12 cellular contexts compared by ENCODE assay signal in genomic region chr1:229370601-229371021, GRCh38. TPM values are rescaled to one million over a fixed set of nuclear protein-coding genes. Genes with fewer than 3 reads are reported as not detected.
DNase-seq lines count a peak whose midpoint lies in the region; ATAC-seq, FAIRE-seq and TF ChIP-seq lines count a peak whose summit lies in the region.
"Had no signal": no experiment of that assay in that cellular context is flagged by ENCODE, and none has a peak within 500 bp of the region (broad histone marks: within the 10 kb centered on the region; RNA-seq: fewer than 3 reads in every experiment).

No MANE protein-coding gene starts in this region.

- H3K4me3 Mint-ChIP-seq in osteocyte (ENCODE audit: unreplicated experiment): no peak overlapping the region
- no peak overlapping the region for H3K4me3 Mint-ChIP-seq in activated CD4-positive, alpha-beta memory T cell treated with anti-CD3 and anti-CD28 coated beads for 36 hours
- H3K4me3 Mint-ChIP-seq: activated T-cell treated with anti-CD3 and anti-CD28 coated beads, Interleukin-2, amount 50 U/mL, for 24 hours; dendritic cell treated with granulocyte-macrophage colony-stimulating factor and Interleukin-4, amounts not matched to agents 40 ng/mL and 50 ng/mL, for 4 days; naive thymus-derived CD4-positive, alpha-beta T cell; T-cell had no signal

- no peaks in the 10 kb centered on the region for H3K9me3 ChIP-seq in stomach

- POLR2A ChIA-PET in activated CD4-positive, alpha-beta memory T cell treated with anti-CD3 and anti-CD28 coated beads for 36 hours (lab: Charles Lee): no interaction called here

- CTCF ChIA-PET in activated CD4-positive, alpha-beta memory T cell treated with anti-CD3 and anti-CD28 coated beads for 36 hours (lab: Charles Lee): no interaction called here

- DNase-seq in GM18507 (ENCODE audit: extremely low spot score, insufficient read length, low read depth) (no peak), NAMALWA (ENCODE audit: low spot score) (peak; percentile 84), osteocyte (ENCODE audit: extremely low spot score, unreplicated experiment) (peak; percentile 54), GM13976 (ENCODE audit: low spot score) (no peak), stomach (no peak), T1000 (lab: John Stamatoyannopoulos, UW) (no peak)
- no peak for DNase-seq in activated CD4-positive, alpha-beta memory T cell treated with anti-CD3 and anti-CD28 coated beads for 36 hours
- DNase-seq: activated T-cell treated with anti-CD3 and anti-CD28 coated beads, Interleukin-2, amount 50 U/mL, for 24 hours; naive thymus-derived CD4-positive, alpha-beta T cell; T-cell had no signal

- no peaks in the 10 kb centered on the region for H3K36me3 Mint-ChIP-seq in osteocyte (ENCODE audit: unreplicated experiment)
- H3K36me3 Mint-ChIP-seq in activated CD4-positive, alpha-beta memory T cell treated with anti-CD3 and anti-CD28 coated beads for 36 hours: no peaks in the 10 kb centered on the region
- H3K36me3 Mint-ChIP-seq: naive thymus-derived CD4-positive, alpha-beta T cell; T-cell had no signal

- intact Hi-C loops in stomach (cut with DNase I; ENCODE audit: low total_unique reads): no loop called here
- intact Hi-C loops in activated CD4-positive, alpha-beta memory T cell treated with anti-CD3 and anti-CD28 coated beads for 36 hours (cut with micrococcal nuclease): no loop called here

- TF ChIP-seq CTCF in osteocyte (IDR thresholded peaks at IDR 0.05) (no peak), GM13976 (IDR thresholded peaks at IDR 0.05; ENCODE audit: borderline replicate concordance, control extremely low read depth, extremely low read depth, insufficient read depth, missing control alignments) (no peak), stomach (IDR thresholded peaks at IDR 0.05) (no peak)

- H3K4me1 Mint-ChIP-seq in osteocyte (ENCODE audit: unreplicated experiment): peaks cover 4% of the 10 kb centered on the region
- no peaks in the 10 kb centered on the region for H3K4me1 Mint-ChIP-seq in activated CD4-positive, alpha-beta memory T cell treated with anti-CD3 and anti-CD28 coated beads for 36 hours (ENCODE audit: low read depth)

- TF ChIP-seq EP300 in stomach (IDR thresholded peaks at IDR 0.05): no peak

- 60 to 80% (median 65%) methylated on average over 3 to 7 of the region's 7 CpGs for WGBS in stomach, 5 donors

- no peak for TF ChIP-seq POLR2A in stomach (IDR thresholded peaks at IDR 0.05)

- no peaks in the 10 kb centered on the region for H3K9me3 Mint-ChIP-seq in osteocyte (ENCODE audit: unreplicated experiment)
- peaks cover under 1% of the 10 kb centered on the region for H3K9me3 Mint-ChIP-seq in activated CD4-positive, alpha-beta memory T cell treated with anti-CD3 and anti-CD28 coated beads for 36 hours

- H3K4me3 ChIP-seq in stomach: no peak overlapping the region

- peak; percentile 93 for FAIRE-seq in GM18507 (lab: Jason Lieb, UNC)

- in situ Hi-C loops in GM13976 (cut with MboI; ENCODE audit: low sequenced_read_pairs, unreplicated experiment): no loop called here

- H3K27ac ChIP-seq in stomach: no peak overlapping the region

- H3K36me3 ChIP-seq in stomach: no peaks in the 10 kb centered on the region

- H3K27me3 ChIP-seq in stomach: peaks cover 0 to 21% (median 0%) of the 10 kb centered on the region in 3 donors

- H3K27me3 Mint-ChIP-seq in osteocyte (ENCODE audit: unreplicated experiment): peaks cover 6% of the 10 kb centered on the region
- peaks cover 15% of the 10 kb centered on the region for H3K27me3 Mint-ChIP-seq in activated CD4-positive, alpha-beta memory T cell treated with anti-CD3 and anti-CD28 coated beads for 36 hours

- no peaks in the 10 kb centered on the region for H3K4me1 ChIP-seq in stomach

- H3K27ac Mint-ChIP-seq in osteocyte (ENCODE audit: unreplicated experiment): no peak overlapping the region
- H3K27ac Mint-ChIP-seq in activated CD4-positive, alpha-beta memory T cell treated with anti-CD3 and anti-CD28 coated beads for 36 hours: no peak overlapping the region
- H3K27ac Mint-ChIP-seq: activated T-cell treated with anti-CD3 and anti-CD28 coated beads, Interleukin-2, amount 50 U/mL, for 24 hours; dendritic cell treated with granulocyte-macrophage colony-stimulating factor and Interleukin-4, amounts not matched to agents 40 ng/mL and 50 ng/mL, for 4 days; T-cell had no signal

- ATAC-seq in SK-N-SH treated with all-trans-retinoic acid at 6 μM for 48 hours: peak; percentile 51
- ATAC-seq: naive thymus-derived CD4-positive, alpha-beta T cell; T-cell had no signal

TF ChIP-seq in SK-N-SH treated with all-trans-retinoic acid at 6 μM for 48 hours, 23 proteins besides CTCF, POLR2A, EP300 and RAD21:
- TF ChIP-seq ZFP3 (CRISPR knock-in tag; IDR thresholded peaks at IDR 0.05) (no peak), PATZ1 (CRISPR knock-in tag; IDR thresholded peaks at IDR 0.05; ENCODE audit: borderline replicate concordance) (no peak), TCF4 (CRISPR knock-in tag; IDR thresholded peaks at IDR 0.05; ENCODE audit: borderline replicate concordance) (no peak), CSDC2 (CRISPR knock-in tag; IDR thresholded peaks at IDR 0.05) (no peak), ZNF70 (CRISPR knock-in tag; IDR thresholded peaks at IDR 0.05) (no peak), TOX (CRISPR knock-in tag; IDR thresholded peaks at IDR 0.05; ENCODE audit: borderline replicate concordance) (no peak), RARB (CRISPR knock-in tag; IDR thresholded peaks at IDR 0.05) (no peak), ESRRG (CRISPR knock-in tag; IDR thresholded peaks at IDR 0.05) (no peak), ZNF8 (CRISPR knock-in tag; IDR thresholded peaks at IDR 0.05) (no peak), CREB5 (CRISPR knock-in tag; IDR thresholded peaks at IDR 0.05; ENCODE audit: low read depth) (no peak)

RNA-seq across cellular contexts. Expression of gene CCSAP, which starts 27.8 kb away (rescaled TPM):
- 5.4 and 5.7 TPM in 2 replicates for total RNA-seq in osteocyte
- total RNA-seq in stomach: 10 to 100 TPM in 1 of 5 donors, 1 to 10 TPM in 3, under 1 TPM in 1; 0.89 to 10.5 (median 5.2) TPM
- 1 to 10 TPM in 2 of 3 donors, under 1 TPM in 1; 0.61 to 2.0 (median 1.4) TPM for polyA plus RNA-seq in stomach
- total RNA-seq in activated CD4-positive, alpha-beta memory T cell treated with anti-CD3 and anti-CD28 coated beads for 36 hours: 1 to 10 TPM; 9.8 TPM

Comparison
In these comparisons a context has a peak if more than half of its experiments do, and no peak if none do; other contexts are left out.
1. DNase-seq: peak in NAMALWA (single experiment) and osteocyte (single experiment); none in GM18507 (single experiment), GM13976 (single experiment), stomach (single experiment), T1000 (single experiment) and activated CD4-positive, alpha-beta memory T cell treated with anti-CD3 and anti-CD28 coated beads for 36 hours (single experiment).